In the genomic region with DNA sequence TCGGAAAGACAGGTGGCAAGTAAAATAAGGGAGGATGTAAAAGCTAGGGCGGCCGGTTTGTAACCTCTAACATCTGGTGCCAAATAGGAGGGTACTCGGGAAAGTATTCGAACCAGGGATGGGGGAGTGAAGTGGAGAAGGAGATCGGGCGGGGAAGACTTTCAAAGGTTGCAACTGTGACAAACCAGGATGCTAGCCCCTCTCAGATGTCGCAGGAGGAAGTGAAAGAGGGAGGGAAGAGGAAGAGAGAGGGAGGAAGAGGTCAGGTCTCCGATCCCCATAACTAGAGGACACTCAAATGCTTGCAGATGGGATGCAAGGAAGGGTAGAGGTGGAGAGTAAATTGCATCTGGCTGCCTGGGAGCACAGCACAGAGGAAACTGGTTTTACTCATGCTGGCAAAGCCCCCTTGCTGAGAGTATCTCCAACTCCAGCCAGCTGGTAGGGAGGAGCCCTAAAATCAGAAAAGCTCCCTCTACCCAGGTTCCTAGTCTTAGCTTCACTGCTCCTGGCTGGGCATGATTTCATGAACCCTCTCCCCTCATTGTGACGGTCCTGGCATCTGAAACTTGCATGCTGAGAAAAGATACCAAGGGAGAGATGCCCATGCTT, we compare ENCODE assay signal across 22 cellular contexts.
"Had no signal": no experiment of that assay in that cellular context is flagged by ENCODE, and none has a peak within 500 bp of the region (broad histone marks: within the 10 kb centered on the region; RNA-seq: fewer than 3 reads in every experiment).

No MANE protein-coding gene starts in this region.

- H3K27me3 ChIP-seq: body of pancreas, foreskin keratinocyte, right lobe of liver, upper lobe of left lung had no signal

- H3K9me3 ChIP-seq: body of pancreas, right lobe of liver, upper lobe of left lung had no signal

- H3K27me3 Mint-ChIP-seq: activated B cell treated with CpG ODN at 0.5 μM for 24 hours, T-helper 17 cell had no signal

- H3K27ac ChIP-seq: body of pancreas, foreskin keratinocyte, right lobe of liver, upper lobe of left lung had no signal

- FAIRE-seq: colon, TTC549 had no signal

- DNase-seq: activated B cell treated with CpG ODN at 0.5 μM for 24 hours; activated CD4-positive, alpha-beta T cell treated with anti-CD3 and anti-CD28 coated beads for 48 hours; activated CD8-positive, alpha-beta T cell treated with anti-CD3 and anti-CD28 coated beads for 36 hours; activated gamma-delta T cell; activated T-cell treated with anti-CD3 and anti-CD28 coated beads, Interleukin-2, amount 50 U/mL, for 48 hours; amygdala; body of pancreas; caudate nucleus; foreskin keratinocyte; kidney glomerular epithelial cell; midbrain; right lobe of liver; stimulated activated CD4-positive, alpha-beta T cell treated with anti-CD3 and anti-CD28 coated beads, Interleukin-4, amount 100 ng/mL, for 4 hours; stimulated activated CD8-positive, alpha-beta memory T cell treated with anti-CD3 and anti-CD28 coated beads, Interleukin-4, amount 100 ng/mL, for 48 hours; stimulated activated naive CD8-positive, alpha-beta T cell treated with anti-CD3 and anti-CD28 coated beads, Interleukin-15, Interleukin-2, amounts not matched to agents 100 U/mL and 50 U/mL, for 24 hours; T-helper 17 cell; upper lobe of left lung had no signal

- H3K4me1 Mint-ChIP-seq: activated B cell treated with CpG ODN at 0.5 μM for 24 hours, T-helper 17 cell had no signal

- H3K4me2 ChIP-seq: smooth muscle cell had no signal

- H3K4me3 ChIP-seq: body of pancreas, right lobe of liver, smooth muscle cell, upper lobe of left lung had no signal

- ATAC-seq: activated CD8-positive, alpha-beta T cell treated with anti-CD3 and anti-CD28 coated beads for 36 hours; body of pancreas; foreskin keratinocyte; right lobe of liver; stimulated activated naive CD8-positive, alpha-beta T cell treated with anti-CD3 and anti-CD28 coated beads, Interleukin-15, Interleukin-2, amounts not matched to agents 100 U/mL and 50 U/mL, for 24 hours; T-helper 17 cell had no signal

- H3K4me1 ChIP-seq: body of pancreas, upper lobe of left lung had no signal

- H3K36me3 ChIP-seq: right lobe of liver, upper lobe of left lung had no signal

- H3K27ac Mint-ChIP-seq: activated B cell treated with CpG ODN at 0.5 μM for 24 hours; activated CD8-positive, alpha-beta T cell treated with anti-CD3 and anti-CD28 coated beads for 36 hours; activated naive CD8-positive, alpha-beta T cell; T-helper 17 cell had no signal

- H3K4me3 Mint-ChIP-seq: activated B cell treated with CpG ODN at 0.5 μM for 24 hours; activated CD8-positive, alpha-beta T cell treated with anti-CD3 and anti-CD28 coated beads for 36 hours; activated naive CD8-positive, alpha-beta T cell; neural crest cell; T-helper 17 cell had no signal

- H3K9me3 Mint-ChIP-seq: activated B cell treated with CpG ODN at 0.5 μM for 24 hours, neural crest cell had no signal

- H3K36me3 Mint-ChIP-seq: activated naive CD8-positive, alpha-beta T cell had no signal
